9 cellular contexts compared by ENCODE assay signal in the genomic region with DNA sequence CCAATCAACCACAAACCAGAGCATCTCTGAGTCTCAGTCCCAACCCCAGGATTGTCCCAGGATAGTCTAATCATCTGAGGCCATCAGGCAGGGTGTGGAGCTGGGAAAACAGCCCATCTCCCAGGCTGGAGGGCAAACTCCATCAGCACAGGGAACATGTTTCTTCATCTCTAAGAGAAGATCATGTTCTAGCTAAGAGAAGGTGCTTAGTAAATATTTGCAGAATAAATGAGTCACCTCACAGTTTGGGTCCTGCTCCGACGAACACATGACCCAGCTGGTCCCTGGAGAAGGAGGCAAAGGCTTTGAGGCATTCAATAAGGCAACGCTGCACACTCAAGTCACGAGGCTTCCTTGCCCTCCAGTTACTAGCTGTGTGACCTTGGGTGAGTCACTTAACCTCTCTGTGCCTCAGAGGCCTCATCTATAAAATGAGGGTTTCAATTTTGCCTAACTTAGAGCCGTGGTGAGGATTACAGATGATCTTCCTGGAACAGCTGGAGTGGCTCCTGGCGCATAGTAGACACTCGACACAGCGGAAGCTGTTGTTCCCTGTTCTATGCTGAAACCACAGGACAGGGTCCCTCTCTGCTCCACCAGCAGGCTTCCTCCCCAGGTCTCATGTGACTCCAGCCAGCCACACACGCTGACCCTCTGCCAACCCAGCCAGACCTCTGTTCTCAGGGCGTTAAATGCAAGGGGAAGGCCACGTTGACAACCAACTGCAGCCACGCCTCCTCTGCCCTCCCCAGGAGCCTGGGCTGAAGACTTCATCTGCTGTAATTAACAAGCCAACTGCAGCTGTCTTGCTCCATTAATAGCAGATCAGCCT. TPM values are rescaled to one million over a fixed set of nuclear protein-coding genes. Genes with fewer than 3 reads are reported as not detected.
A peak's percentile ranks its signal among the peaks of the same experiment; 100 is the strongest.
DNase-seq lines count a peak whose midpoint lies in the region; ATAC-seq and TF ChIP-seq lines count a peak whose summit lies in the region.
"Had no signal": no experiment of that assay in that cellular context is flagged by ENCODE, and none has a peak within 500 bp of the region (broad histone marks: within the 10 kb centered on the region; RNA-seq: fewer than 3 reads in every experiment).

No MANE protein-coding gene starts in this region.

- H3K4me1 Mint-ChIP-seq in glutamatergic neuron (ENCODE audit: low read depth, unreplicated experiment) = peaks cover 71% of the 10 kb centered on the region

- no peaks in the 10 kb centered on the region for H3K36me3 ChIP-seq in stomach

- peaks cover 0 to 16% (median 0%) of the 10 kb centered on the region in 4 donors for H3K4me1 ChIP-seq in stomach

- H3K4me3 Mint-ChIP-seq in glutamatergic neuron (ENCODE audit: unreplicated experiment) = peak overlapping the region; percentile 30
- H3K4me3 Mint-ChIP-seq: type B pancreatic cell had no signal

- ATAC-seq in HG03439 (IDR thresholded peaks at IDR 0.05; ENCODE audit: unreplicated experiment) = no peak

- intact Hi-C loops in stomach (cut with DNase I; ENCODE audit: low total_unique reads) = no loop called here

- no peaks in the 10 kb centered on the region for H3K9me3 ChIP-seq in stomach

- peaks cover 12% of the 10 kb centered on the region for H3K27me3 Mint-ChIP-seq in glutamatergic neuron (ENCODE audit: unreplicated experiment)

- peak overlapping the region; percentile 77 for H3K27ac Mint-ChIP-seq in glutamatergic neuron (ENCODE audit: unreplicated experiment)
- H3K27ac Mint-ChIP-seq: type B pancreatic cell had no signal

- peak; percentile 17 for DNase-seq in NOMO-1 treated with dmso at 0.1 percent for 144 hours (lab: John Stamatoyannopoulos, UW; ENCODE audit: unreplicated experiment)
- no peak for DNase-seq in NOMO-1 treated with DMSO at 0.1 percent for 48 hours (lab: John Stamatoyannopoulos, UW; ENCODE audit: unreplicated experiment)
- peak; percentile 49 to 77 for DNase-seq in NCI-H526 (lab: John Stamatoyannopoulos, UW)
- DNase-seq in glutamatergic neuron = peak; percentile 64
- DNase-seq in stomach = peak; percentile 43
- no peak for DNase-seq in amniotic stem cell (lab: John Stamatoyannopoulos, UW)
- no peak for DNase-seq in NCI-H187 (lab: John Stamatoyannopoulos, UW)

- H3K4me3 ChIP-seq in stomach = no peak overlapping the region

- no peak for TF ChIP-seq POLR2A in stomach (IDR thresholded peaks at IDR 0.05)

- H3K9me3 Mint-ChIP-seq in glutamatergic neuron (ENCODE audit: unreplicated experiment) = peaks cover 15% of the 10 kb centered on the region
- H3K9me3 Mint-ChIP-seq: type B pancreatic cell had no signal

- no peaks in the 10 kb centered on the region for H3K36me3 Mint-ChIP-seq in glutamatergic neuron (ENCODE audit: unreplicated experiment)
- H3K36me3 Mint-ChIP-seq: type B pancreatic cell had no signal

- H3K27ac ChIP-seq in stomach = peak overlapping the region in 4 of 5 donors; percentile 7 to 56 (median 40)

- H3K27me3 ChIP-seq in stomach = peaks cover 0 to 59% (median 25%) of the 10 kb centered on the region in 3 donors

- TF ChIP-seq EP300 in stomach (IDR thresholded peaks at IDR 0.05) = no peak

- TF ChIP-seq CTCF in glutamatergic neuron (IDR thresholded peaks at IDR 0.05; ENCODE audit: partially characterized antibody, unreplicated experiment) (no peak), stomach (IDR thresholded peaks at IDR 0.05) (no peak)

- 30 to 40% (median 38%) methylated on average over 12 of the region's 12 CpGs for WGBS in stomach, 5 donors

RNA-seq across cellular contexts. Expression of a gene that starts 10.3 kb away (rescaled TPM):
- total RNA-seq in glutamatergic neuron (ENCODE audit: unreplicated experiment) (600 TPM), stomach (1,000 to 10,000 TPM in 1 of 5 donors, 100 to 1,000 TPM in 3, 10 to 100 TPM in 1; 37.7 to 1,270 (median 232) TPM)
- 1,000 to 10,000 TPM; 1,436 to 1,839 (median 1,751) TPM for polyA plus RNA-seq in stomach

RNA-seq across cellular contexts. Expression of a gene that starts 20.2 kb away (rescaled TPM):
- total RNA-seq in glutamatergic neuron (ENCODE audit: unreplicated experiment) (121 TPM), stomach (10 to 100 TPM in 1 of 5 donors, 1 to 10 TPM in 3, under 1 TPM in 1; 0.58 to 17.9 (median 2.8) TPM)
- polyA plus RNA-seq in stomach = 1 to 10 TPM; 1.2 to 1.8 (median 1.3) TPM

Comparison
In these comparisons a context has a peak if more than half of its experiments do, and no peak if none do; other contexts are left out.
1. DNase-seq: peak in NOMO-1 treated with dmso at 0.1 percent for 144 hours (single experiment), NCI-H526 (2 of 2), glutamatergic neuron (single experiment) and stomach (single experiment); none in NOMO-1 treated with DMSO at 0.1 percent for 48 hours (single experiment), amniotic stem cell (single experiment) and NCI-H187 (0 of 2).